In genomic region chr4:168415911-168416310, GRCh38 we compare ENCODE assay signal across 26 cellular contexts.
"Had no signal": no experiment of that assay in that cellular context is flagged by ENCODE, and none has a peak within 500 bp of the region (broad histone marks: within the 10 kb centered on the region; RNA-seq: fewer than 3 reads in every experiment).

No MANE protein-coding gene starts in this region.

- H3K9me3 ChIP-seq: colonic mucosa, esophagus muscularis mucosa, esophagus squamous epithelium, gastrocnemius medialis, gastroesophageal sphincter, heart left ventricle, heart right ventricle had no signal

- H3K27me3 ChIP-seq: colonic mucosa, dorsolateral prefrontal cortex, esophagus muscularis mucosa, esophagus squamous epithelium, foreskin keratinocyte, gastrocnemius medialis, gastroesophageal sphincter, heart left ventricle, heart right ventricle had no signal

- ATAC-seq: effector memory CD8-positive, alpha-beta T cell; esophagus mucosa; foreskin keratinocyte; gastrocnemius medialis; gastroesophageal sphincter; heart right ventricle had no signal

- FAIRE-seq: colon, endometrium, frontal cortex had no signal

- H3K27ac ChIP-seq: colonic mucosa, coronary artery, dorsolateral prefrontal cortex, epithelial cell of prostate, esophagus muscularis mucosa, esophagus squamous epithelium, foreskin keratinocyte, gastrocnemius medialis, gastroesophageal sphincter, heart left ventricle, heart right ventricle had no signal

- DNase-seq: colonic mucosa; cortex of kidney; dorsolateral prefrontal cortex; effector CD4-positive, alpha-beta T cell; effector CD8-positive, alpha-beta T cell; effector memory CD4-positive, alpha-beta T cell; effector memory CD8-positive, alpha-beta T cell; endodermal cell; erythroblast; esophagus squamous epithelium; foreskin fibroblast; foreskin keratinocyte; foreskin melanocyte; gastrocnemius medialis; glutamatergic neuron; head of caudate nucleus; heart left ventricle; heart right ventricle had no signal

- H3K4me1 ChIP-seq: colonic mucosa, esophagus squamous epithelium, gastroesophageal sphincter had no signal

- H3K4me3 ChIP-seq: colonic mucosa, coronary artery, esophagus muscularis mucosa, esophagus squamous epithelium, gastrocnemius medialis, gastroesophageal sphincter, heart left ventricle, heart right ventricle had no signal

- H3K36me3 ChIP-seq: colonic mucosa, gastrocnemius medialis had no signal
